10 cellular contexts compared by ENCODE assay signal in genomic region chr5:76787237-76787636, GRCh38. TPM values are rescaled to one million over a fixed set of nuclear protein-coding genes. Genes with fewer than 3 reads are reported as not detected.
A peak's percentile ranks its signal among the peaks of the same experiment; 100 is the strongest.
DNase-seq lines count a peak whose midpoint lies in the region; ATAC-seq and TF ChIP-seq lines count a peak whose summit lies in the region.
"Had no signal": no experiment of that assay in that cellular context is flagged by ENCODE, and none has a peak within 500 bp of the region (broad histone marks: within the 10 kb centered on the region; RNA-seq: fewer than 3 reads in every experiment).

No MANE protein-coding gene starts in this region.

- no peak for TF ChIP-seq POLR2A in esophagus muscularis mucosa (IDR thresholded peaks at IDR 0.05; ENCODE audit: low read depth)

- WGBS in esophagus muscularis mucosa, result 25% methylated on average over 2 of the region's 2 CpGs

- peak overlapping the region in 3 of 4 donors; percentile 23 to 51 (median 41) for H3K27ac ChIP-seq in esophagus muscularis mucosa (replicated peaks in 1 of 4)

- H3K36me3 ChIP-seq in esophagus muscularis mucosa, result no peaks in the 10 kb centered on the region

- ATAC-seq in HG03432 (IDR thresholded peaks at IDR 0.05; ENCODE audit: unreplicated experiment), result no peak

- TF ChIP-seq EP300 in esophagus muscularis mucosa (IDR thresholded peaks at IDR 0.05), result no peak

- TF ChIP-seq CTCF in esophagus muscularis mucosa (IDR thresholded peaks at IDR 0.05), result no peak
- no peak for TF ChIP-seq CTCF in neural crest cell (conservative IDR thresholded peaks at IDR 0.05)

- no peak overlapping the region for H3K4me3 Mint-ChIP-seq in neural crest cell

- H3K4me1 ChIP-seq in esophagus muscularis mucosa, result peaks cover 19 to 51% (median 31%) of the 10 kb centered on the region in 4 donors

- no peaks in the 10 kb centered on the region for H3K9me3 Mint-ChIP-seq in neural crest cell

- H3K4me3 ChIP-seq in esophagus muscularis mucosa, result no peak overlapping the region

- DNase-seq in DMS 273 treated with DMSO at 0.1 percent for 48 hours (lab: John Stamatoyannopoulos, UW), result peak; percentile 19
- DNase-seq in esophagus muscularis mucosa (ENCODE audit: extremely low spot score), result no peak
- DNase-seq in neural crest cell (ENCODE audit: low read depth, low spot score), result no peak
- no peak for DNase-seq in medulla oblongata (ENCODE audit: extremely low spot score)
- no peak for DNase-seq in NCI-H187 (lab: John Stamatoyannopoulos, UW)
- no peak for DNase-seq in NCI-H526 treated with DMSO at 0.1 percent for 48 hours (lab: John Stamatoyannopoulos, UW)
- DNase-seq: DND-41; effector CD8-positive, alpha-beta T cell had no signal

- H3K36me3 Mint-ChIP-seq in neural crest cell (ENCODE audit: low read depth), result no peaks in the 10 kb centered on the region

- intact Hi-C loops in esophagus muscularis mucosa (cut with DNase I), result no loop called here

- H3K27me3 ChIP-seq in esophagus muscularis mucosa, result no peaks in the 10 kb centered on the region

- no peaks in the 10 kb centered on the region for H3K9me3 ChIP-seq in esophagus muscularis mucosa

- H3K27ac Mint-ChIP-seq in neural crest cell (ENCODE audit: unreplicated experiment), result peak overlapping the region; percentile 37

- H3K27me3 Mint-ChIP-seq in neural crest cell (ENCODE audit: low read depth), result no peaks in the 10 kb centered on the region

- H3K4me1 Mint-ChIP-seq in neural crest cell, result peaks cover 30% of the 10 kb centered on the region

TF ChIP-seq in PFSK-1, 5 proteins besides CTCF, POLR2A, EP300 and RAD21:
- peak; percentile 78; the same call in 1 of the 2 replicates for TF ChIP-seq SIN3A (IDR thresholded peaks at IDR 0.05; ENCODE audit: borderline replicate concordance, insufficient read depth, low read length)
- TF ChIP-seq POLR2AphosphoS5 (IDR thresholded peaks at IDR 0.05; ENCODE audit: low read depth, low read length), result peak; percentile 60; the same call in 1 of the 2 replicates
- no peak for TF ChIP-seq FOXP2 (optimal IDR thresholded peaks at IDR 0.05; ENCODE audit: borderline replicate concordance, extremely low read depth, extremely low read length, insufficient read depth)

RNA-seq across cellular contexts. Expression of gene F2RL1, which starts 31.6 kb away (rescaled TPM):
- polyA plus RNA-seq in PFSK-1 (2012; ENCODE audit: insufficient read length, low read depth), result 50.1 TPM
- 1 to 10 TPM in 2 of 4 donors, under 1 TPM in 2; 0.26 to 1.3 (median 0.85) TPM for total RNA-seq in esophagus muscularis mucosa
- 0.20 and 0.30 TPM in 2 replicates for total RNA-seq in neural crest cell
